ENCODE assay signal across 8 cellular contexts in the genomic region with DNA sequence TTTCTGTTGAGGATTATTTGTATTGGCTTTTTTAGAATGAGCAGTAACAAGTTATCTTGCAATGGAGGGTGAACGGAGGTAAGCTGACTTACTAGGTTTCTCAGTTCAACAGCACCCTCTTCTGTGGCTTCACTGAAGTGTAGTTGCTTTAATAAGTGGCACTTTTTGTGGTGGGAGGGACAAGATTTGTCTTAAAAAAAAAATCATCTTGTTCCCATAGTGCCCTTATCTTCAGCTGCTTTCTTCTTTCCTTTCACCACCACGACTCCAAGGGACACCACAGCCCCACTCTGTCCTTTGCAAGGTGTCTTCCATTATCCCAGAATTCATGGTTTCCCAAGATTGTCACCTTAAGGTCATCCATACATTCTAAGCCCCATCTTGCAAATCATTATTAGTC.
DNase-seq lines count a peak whose midpoint lies in the region; ATAC-seq, FAIRE-seq and TF ChIP-seq lines count a peak whose summit lies in the region.

No MANE protein-coding gene starts in this region.

- peak; percentile 53 for FAIRE-seq in kidney (lab: Jason Lieb, UNC)

- no peaks in the 10 kb centered on the region for H3K36me3 ChIP-seq in brain microvascular endothelial cell (replicated peaks)
- H3K36me3 ChIP-seq in kidney (ENCODE audit: control insufficient read depth in 1 of 2, insufficient read depth in 2 of 2, low read length in 2 of 2) = no peaks in the 10 kb centered on the region

- ATAC-seq in GM18909 (IDR thresholded peaks at IDR 0.05; ENCODE audit: poor library complexity, unreplicated experiment) (peak; percentile 85), HG03457 (IDR thresholded peaks at IDR 0.05; ENCODE audit: unreplicated experiment) (peak; percentile 71)

- H3K4me1 ChIP-seq in kidney (ENCODE audit: control insufficient read depth in 1 of 2, insufficient read depth in 1 of 2, low read depth in 1 of 2, low read length in 2 of 2) = no peaks in the 10 kb centered on the region

- in situ Hi-C loops in brain microvascular endothelial cell (cut with HindIII; ENCODE audit: low pct_ligation_motif_present, low sequenced_read_pairs) = no loop called here

- DNase-seq in D341Med (ENCODE audit: low spot score) (peak; percentile 46), NCI-H526 (lab: John Stamatoyannopoulos, UW) (peak; percentile 79 to 82), brain microvascular endothelial cell (peak; percentile 69), kidney (no peak), UCSD-AML1 (lab: John Stamatoyannopoulos, UW; ENCODE audit: unreplicated experiment) (no peak), activated gamma-delta T cell treated with Interleukin-2 at 50 U/mL for 16 hours (no peak)

- no peak overlapping the region for H3K4me3 ChIP-seq in brain microvascular endothelial cell (ENCODE audit: low read depth, low read length)
- H3K4me3 ChIP-seq in kidney (ENCODE audit: low read length in 2 of 2) = no peak overlapping the region

- no peak overlapping the region for H3K9ac ChIP-seq in kidney (ENCODE audit: low read length in 2 of 2)

- no peaks in the 10 kb centered on the region for H3K9me3 ChIP-seq in kidney (ENCODE audit: control insufficient read depth in 1 of 2, low read length in 2 of 2)

- intact Hi-C loops in kidney (cut with DNase I) = no loop called here

- H3K27ac ChIP-seq in brain microvascular endothelial cell (no peak overlapping the region), kidney (ENCODE audit: low read depth in 2 of 2, low read length in 2 of 2) (no peak overlapping the region)

- TF ChIP-seq CTCF in brain microvascular endothelial cell (IDR thresholded peaks at IDR 0.05; ENCODE audit: low read depth, low read length, missing control alignments) = peak; percentile 69
- peak; percentile 50 for TF ChIP-seq CTCF in kidney (IDR thresholded peaks at IDR 0.05; ENCODE audit: borderline replicate concordance, extremely low read depth, insufficient read depth)

- H3K27me3 ChIP-seq in brain microvascular endothelial cell (replicated peaks) = no peaks in the 10 kb centered on the region

Comparison
In these comparisons a context has a peak if more than half of its experiments do, and no peak if none do; other contexts are left out.
1. DNase-seq: peak in D341Med (single experiment), NCI-H526 (2 of 2) and brain microvascular endothelial cell (single experiment); none in kidney (single experiment), UCSD-AML1 (single experiment) and activated gamma-delta T cell treated with Interleukin-2 at 50 U/mL for 16 hours (single experiment).